9 cellular contexts compared by ENCODE assay signal in the genomic region with DNA sequence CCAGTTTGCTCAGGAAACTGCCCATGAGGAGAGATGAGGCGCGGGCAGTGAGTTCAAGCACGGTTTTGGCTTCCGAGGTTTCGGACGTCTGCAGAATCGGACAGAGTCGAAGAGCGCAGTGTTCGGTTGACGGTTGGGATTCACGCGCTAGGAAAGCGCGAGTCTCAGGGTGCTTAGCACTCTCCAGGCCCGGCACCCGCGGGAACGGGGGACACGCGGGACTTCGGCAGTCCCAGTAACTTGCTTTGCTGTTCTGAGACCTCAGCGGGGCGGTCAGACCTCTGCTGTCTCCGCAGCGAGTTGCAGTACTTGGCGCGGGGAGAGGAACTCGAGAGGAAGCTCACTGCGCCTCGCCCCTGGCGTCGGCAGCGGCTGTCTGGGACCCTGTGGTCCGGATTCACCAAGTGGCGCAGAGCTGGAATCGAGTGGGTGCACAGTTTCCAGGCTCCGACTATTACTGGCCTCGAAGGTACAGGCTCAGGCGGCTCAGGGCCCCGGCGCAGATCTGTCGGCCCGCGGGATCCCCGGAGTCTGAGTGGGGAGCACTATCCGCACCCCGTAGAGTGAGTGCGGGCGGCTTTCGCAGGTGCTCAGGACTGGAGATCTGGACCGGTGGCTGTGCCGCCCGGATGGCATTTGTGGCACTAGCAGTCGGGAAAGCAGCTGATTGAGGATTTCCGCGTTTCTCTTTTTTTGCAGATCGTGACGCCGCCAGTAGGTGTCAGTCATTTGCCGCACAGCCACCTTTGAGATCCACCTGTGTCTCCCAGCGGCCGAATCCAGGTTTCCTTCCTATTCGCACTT. TPM values are rescaled to one million over a fixed set of nuclear protein-coding genes. Genes with fewer than 3 reads are reported as not detected.
DNase-seq lines count a peak whose midpoint lies in the region; ATAC-seq and TF ChIP-seq lines count a peak whose summit lies in the region.
"Had no signal": no experiment of that assay in that cellular context is flagged by ENCODE, and none has a peak within 500 bp of the region (broad histone marks: within the 10 kb centered on the region; RNA-seq: fewer than 3 reads in every experiment).

Gene POM121L2 (minus strand): TSS at position 128 of the 804 bp plus-strand sequence. CDS start 103 bp downstream, at position 25.

- in situ Hi-C loops in HAP-1 (cut with MboI; ENCODE audit: low sequenced_read_pairs): no loop called here

- TF ChIP-seq CTCF in mucosa of descending colon (IDR thresholded peaks at IDR 0.05): peak; percentile 68

- peak; percentile 96 for ATAC-seq in mucosa of descending colon
- ATAC-seq in stimulated activated effector memory CD8-positive, alpha-beta T cell treated with anti-CD3 and anti-CD28 coated beads, Interleukin-12 subunit alpha, Interleukin-12 subunit beta, amount 100 ng/mL, for 72 hours: peak; percentile 66
- ATAC-seq in GM18873 (IDR thresholded peaks at IDR 0.05; ENCODE audit: low FRiP score, unreplicated experiment): no peak

- H3K27ac Mint-ChIP-seq in stimulated activated effector memory CD8-positive, alpha-beta T cell treated with anti-CD3 and anti-CD28 coated beads, Interleukin-12 subunit alpha, Interleukin-12 subunit beta, amount 100 ng/mL, for 72 hours: peak within 1 kb of the TSS; percentile 13

- no peaks in the 10 kb centered on the region for H3K36me3 ChIP-seq in HAP-1 (replicated peaks)
- no peaks in the 10 kb centered on the region for H3K36me3 ChIP-seq in ectodermal cell (ENCODE audit: control insufficient read depth, insufficient read depth, low read length)
- H3K36me3 ChIP-seq in mucosa of descending colon (ENCODE audit: low read depth): no peaks in the 10 kb centered on the region

- H3K36me3 Mint-ChIP-seq in stimulated activated effector memory CD8-positive, alpha-beta T cell treated with anti-CD3 and anti-CD28 coated beads, Interleukin-12 subunit alpha, Interleukin-12 subunit beta, amount 100 ng/mL, for 72 hours: no peaks in the 10 kb centered on the region

- H3K27ac ChIP-seq in ectodermal cell (ENCODE audit: insufficient read depth, low read depth, low read length, poor library complexity, severe bottlenecking): no peak within 1 kb of the TSS

- H3K9me3 Mint-ChIP-seq in stimulated activated effector memory CD8-positive, alpha-beta T cell treated with anti-CD3 and anti-CD28 coated beads, Interleukin-12 subunit alpha, Interleukin-12 subunit beta, amount 100 ng/mL, for 72 hours: no peaks in the 10 kb centered on the region

- WGBS in ectodermal cell, 2 experiments: 1 to 2% methylated on average over 64 of the region's 64 CpGs

- H3K4me3 Mint-ChIP-seq in stimulated activated effector memory CD8-positive, alpha-beta T cell treated with anti-CD3 and anti-CD28 coated beads, Interleukin-12 subunit alpha, Interleukin-12 subunit beta, amount 100 ng/mL, for 72 hours: peak within 1 kb of the TSS; percentile 70

- DNase-seq in D341Med (ENCODE audit: low spot score) (peak; percentile 86), HAP-1 (ENCODE audit: low spot score in 2 of 2) (peak; percentile 70 to 80), NCI-H345 treated with DMSO at 0.1 percent for 48 hours (lab: John Stamatoyannopoulos, UW; ENCODE audit: unreplicated experiment) (peak; percentile 81), mucosa of descending colon (peak; percentile 65 to 86 (median 84))
- DNase-seq in activated CD4-positive, alpha-beta T cell treated with anti-CD3 and anti-CD28 coated beads, Interleukin-2, amount 50 U/mL, for 4 hours: peak; percentile 57 to 60
- peak; percentile 29 to 77 for DNase-seq in stimulated activated effector memory CD8-positive, alpha-beta T cell treated with anti-CD3 and anti-CD28 coated beads, Interleukin-12 subunit alpha, Interleukin-12 subunit beta, amount 100 ng/mL, for 72 hours (ENCODE audit: low spot score in 2 of 2)

- H3K27me3 ChIP-seq in HAP-1 (ENCODE audit: low read depth) (0 out of 2 replicates have a peak, but pooled peaks cover 6% of the 10 kb centered on the region), ectodermal cell (ENCODE audit: control insufficient read depth, insufficient read depth, low read length, poor library complexity, severe bottlenecking) (peaks cover 68% of the 10 kb centered on the region)

- H3K4me1 ChIP-seq in HAP-1 (no peaks in the 10 kb centered on the region), ectodermal cell (ENCODE audit: control insufficient read depth, insufficient read depth, low read length) (no peaks in the 10 kb centered on the region), mucosa of descending colon (ENCODE audit: low read depth) (peaks cover 7% of the 10 kb centered on the region)

- H3K4me1 Mint-ChIP-seq in stimulated activated effector memory CD8-positive, alpha-beta T cell treated with anti-CD3 and anti-CD28 coated beads, Interleukin-12 subunit alpha, Interleukin-12 subunit beta, amount 100 ng/mL, for 72 hours: no peaks in the 10 kb centered on the region

- H3K9me3 ChIP-seq in HAP-1: no peaks in the 10 kb centered on the region
- no peaks in the 10 kb centered on the region for H3K9me3 ChIP-seq in ectodermal cell (ENCODE audit: control insufficient read depth, low read length)
- no peaks in the 10 kb centered on the region for H3K9me3 ChIP-seq in mucosa of descending colon

- H3K4me3 ChIP-seq in HAP-1: peak within 1 kb of the TSS; percentile 38
- H3K4me3 ChIP-seq in ectodermal cell (ENCODE audit: insufficient read depth, low read depth, low read length): peak within 1 kb of the TSS; percentile 53
- H3K4me3 ChIP-seq in mucosa of descending colon: no peak within 1 kb of the TSS

- intact Hi-C loops in mucosa of descending colon (cut with DNase I, micrococcal nuclease): no loop called here

RNA-seq across cellular contexts. Expression of gene POM121L2, which starts in this region (rescaled TPM):
- polyA plus RNA-seq in ectodermal cell (2013, experiment 1 of 4): not detected
- polyA plus RNA-seq in ectodermal cell (2013, experiment 2 of 4): not detected
- polyA plus RNA-seq in ectodermal cell (2013, experiment 3 of 4): not detected
- polyA plus RNA-seq in ectodermal cell (2013, experiment 4 of 4): not detected
- total RNA-seq in mucosa of descending colon: under 1 TPM in 2 of 3 donors, not detected in 1; 0.09 to 0.14 TPM
- total RNA-seq: T-helper 1 cell treated with Interleukin-12 subunit alpha and Interleukin-12 subunit beta and Interleukin-4 antibody, amounts not matched to agents 30 ng/mL and 1 ng/mL, for 36 hours had no signal

Comparison
In these comparisons a context has a peak if more than half of its experiments do, and no peak if none do; other contexts are left out.
1. Peak in DNase-seq and ATAC-seq in mucosa of descending colon; RNA of the gene not detected or under 1 TPM.